In the genomic region with DNA sequence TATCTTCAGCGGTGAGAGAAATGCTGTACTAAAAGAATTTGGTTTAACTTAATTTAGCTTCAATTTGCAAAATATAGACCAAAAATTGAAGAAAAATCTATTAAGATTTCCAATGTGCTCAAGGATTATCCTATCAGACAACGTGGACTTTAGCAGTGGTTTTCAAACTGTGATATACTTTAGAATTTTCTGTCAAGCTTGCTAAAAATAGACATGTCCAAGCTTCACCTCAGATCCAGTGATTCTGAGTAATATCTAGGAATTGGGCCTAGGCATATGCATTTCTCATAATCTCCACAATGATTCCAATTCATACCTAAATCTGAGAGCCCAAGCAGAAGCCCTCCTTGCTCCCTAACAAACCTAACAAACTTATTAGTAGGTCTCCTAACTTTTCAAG, we compare ENCODE assay signal across 13 cellular contexts. TPM values are rescaled to one million over a fixed set of nuclear protein-coding genes. Genes with fewer than 3 reads are reported as not detected.
DNase-seq lines count a peak whose midpoint lies in the region; TF ChIP-seq lines count a peak whose summit lies in the region.
"Had no signal": no experiment of that assay in that cellular context is flagged by ENCODE, and none has a peak within 500 bp of the region (broad histone marks: within the 10 kb centered on the region; RNA-seq: fewer than 3 reads in every experiment).

No MANE protein-coding gene starts in this region.

- BruUV-seq in Caco-2 (replicated peaks; lab: Mats Ljungman, UMichigan): no TSS peak

- H3K36me3 Mint-ChIP-seq in Caco-2 (ENCODE audit: insufficient read depth, unreplicated experiment): peaks cover 31% of the 10 kb centered on the region

- no peaks in the 10 kb centered on the region; the same call in 1 of the 2 replicates for H3K36me3 ChIP-seq in Caco-2 (ENCODE audit: control insufficient read depth, insufficient read depth, low read length)
- no peaks in the 10 kb centered on the region for H3K36me3 ChIP-seq in duodenal mucosa (ENCODE audit: control insufficient read depth in 1 of 2, insufficient read depth in 2 of 2, low read length in 2 of 2)
- H3K36me3 ChIP-seq in trophoblast cell (ENCODE audit: control insufficient read depth in 1 of 2, insufficient read depth in 2 of 2, low read length in 2 of 2): peaks cover 0 to 2% of the 10 kb centered on the region in 2 experiments
- no peaks in the 10 kb centered on the region for H3K36me3 ChIP-seq in effector memory CD4-positive, alpha-beta T cell (ENCODE audit: control insufficient read depth, insufficient read depth, low read length)

- H3K9me3 ChIP-seq in Caco-2: no peaks in the 10 kb centered on the region
- H3K9me3 ChIP-seq in duodenal mucosa (ENCODE audit: control insufficient read depth in 1 of 2, low read length in 2 of 2): no peaks in the 10 kb centered on the region
- H3K9me3 ChIP-seq in trophoblast cell (ENCODE audit: insufficient read depth, low read depth, low read length): no peaks in the 10 kb centered on the region
- H3K9me3 ChIP-seq in effector memory CD4-positive, alpha-beta T cell (ENCODE audit: control insufficient read depth, low read length): no peaks in the 10 kb centered on the region

- H3K27ac Mint-ChIP-seq in Caco-2 (ENCODE audit: unreplicated experiment): peak overlapping the region; percentile 16
- H3K27ac Mint-ChIP-seq: activated B cell treated with CpG ODN at 0.5 μM for 24 hours had no signal

- H2BK5ac ChIP-seq in trophoblast cell (ENCODE audit: low read depth, low read length, poor library complexity): no peak overlapping the region

- peaks cover 30% of the 10 kb centered on the region for H3K4me1 ChIP-seq in Caco-2
- H3K4me1 ChIP-seq in duodenal mucosa (ENCODE audit: control insufficient read depth in 1 of 2, insufficient read depth in 2 of 2, low read length in 2 of 2): peaks cover 39 to 47% of the 10 kb centered on the region in 2 donors
- H3K4me1 ChIP-seq in trophoblast cell (ENCODE audit: control insufficient read depth in 1 of 2, insufficient read depth in 2 of 2, low read length in 2 of 2): peaks cover 0 to 3% of the 10 kb centered on the region in 2 experiments
- H3K4me1 ChIP-seq in effector memory CD4-positive, alpha-beta T cell (ENCODE audit: control insufficient read depth, insufficient read depth, low read length, poor library complexity, severe bottlenecking): peaks cover 13% of the 10 kb centered on the region

- no peak overlapping the region for H2BK12ac ChIP-seq in trophoblast cell (ENCODE audit: low read length)

- H3K4me2 ChIP-seq in trophoblast cell (ENCODE audit: low read length): no peak overlapping the region

- H2AFZ ChIP-seq in trophoblast cell (ENCODE audit: insufficient read depth, low read length, poor library complexity): no peak overlapping the region

- CTCF ChIA-PET in Caco-2 (lab: Charles Lee): no interaction called here

- H3K27ac ChIP-seq in duodenal mucosa (ENCODE audit: low read depth, low read length) (no peak overlapping the region), trophoblast cell (ENCODE audit: low read depth, low read length) (no peak overlapping the region)
- H3K27ac ChIP-seq in effector memory CD4-positive, alpha-beta T cell (ENCODE audit: insufficient read depth, low read length, poor library complexity, severe bottlenecking): no peak overlapping the region

- H3K18ac ChIP-seq in trophoblast cell (ENCODE audit: low read length): no peak overlapping the region

- no peak for TF ChIP-seq CTCF in Caco-2 (IDR thresholded peaks at IDR 0.05; ENCODE audit: insufficient read depth in 1 of 2, low read depth in 1 of 2, low read length in 1 of 2, severe bottlenecking in 1 of 2, unreplicated experiment in 1 of 2)

- peak overlapping the region; percentile 62 for H3K4ac ChIP-seq in trophoblast cell (ENCODE audit: low read depth, low read length)

- H2BK120ac ChIP-seq in trophoblast cell (ENCODE audit: insufficient read depth, low read length, poor library complexity): no peak overlapping the region

- H3K4me3 ChIP-seq in Caco-2 (ENCODE audit: low read depth, low read length): no peak overlapping the region
- H3K4me3 ChIP-seq in duodenal mucosa (ENCODE audit: low read depth in 1 of 2, low read length in 2 of 2): peak overlapping the region; percentile 7 to 87
- H3K4me3 ChIP-seq in trophoblast cell (ENCODE audit: low read depth, low read length): no peak overlapping the region
- no peak overlapping the region for H3K4me3 ChIP-seq in effector memory CD4-positive, alpha-beta T cell (ENCODE audit: insufficient read depth, low read depth, low read length, poor library complexity, severe bottlenecking)

- no peaks in the 10 kb centered on the region for H3K27me3 ChIP-seq in Caco-2 (replicated peaks; ENCODE audit: control insufficient read depth, insufficient read depth, low read length)
- no peaks in the 10 kb centered on the region for H3K27me3 ChIP-seq in duodenal mucosa (ENCODE audit: control insufficient read depth in 1 of 2, insufficient read depth in 2 of 2, low read length in 2 of 2)
- no peaks in the 10 kb centered on the region for H3K27me3 ChIP-seq in trophoblast cell (ENCODE audit: insufficient read depth, low read length)
- H3K27me3 ChIP-seq in effector memory CD4-positive, alpha-beta T cell (replicated peaks; ENCODE audit: control insufficient read depth, insufficient read depth, low read length, poor library complexity, severe bottlenecking): no peaks in the 10 kb centered on the region

- H3K4me3 Mint-ChIP-seq in Caco-2 (ENCODE audit: unreplicated experiment): no peak overlapping the region

- H3K79me2 ChIP-seq in trophoblast cell (ENCODE audit: control insufficient read depth, insufficient read depth, low read length, poor library complexity): peaks cover 21% of the 10 kb centered on the region

- peaks cover 12% of the 10 kb centered on the region for H3K79me1 ChIP-seq in trophoblast cell (ENCODE audit: low read length)

- H3K23ac ChIP-seq in trophoblast cell (ENCODE audit: low read length): no peak overlapping the region

- no peak overlapping the region for H3K14ac ChIP-seq in trophoblast cell (ENCODE audit: low read length)

- no peaks in the 10 kb centered on the region for H3K9me3 Mint-ChIP-seq in Caco-2 (ENCODE audit: unreplicated experiment)
- H3K9me3 Mint-ChIP-seq: activated B cell treated with CpG ODN at 0.5 μM for 24 hours, CD14-positive monocyte had no signal

- no peaks in the 10 kb centered on the region for H3K27me3 Mint-ChIP-seq in Caco-2 (ENCODE audit: insufficient read depth, unreplicated experiment)
- H3K27me3 Mint-ChIP-seq: activated B cell treated with CpG ODN at 0.5 μM for 24 hours had no signal

- H4K12ac ChIP-seq in trophoblast cell (ENCODE audit: low read depth, low read length): no peak overlapping the region

- POLR2A ChIA-PET in Caco-2 (lab: Charles Lee): no interaction called here

- no peak overlapping the region for H4K91ac ChIP-seq in trophoblast cell (ENCODE audit: low read depth, low read length)

- DNase-seq in Caco-2: no peak
- DNase-seq in LHCN-M2 (ENCODE audit: low read depth): peak; percentile 7
- DNase-seq in trophoblast cell: no peak
- DNase-seq in NCI-H510A (lab: John Stamatoyannopoulos, UW): no peak
- DNase-seq in effector memory CD4-positive, alpha-beta T cell: no peak
- DNase-seq in COLO668 (lab: John Stamatoyannopoulos, UW; ENCODE audit: unreplicated experiment): no peak
- DNase-seq: activated B cell treated with CpG ODN at 0.5 μM for 24 hours; GDM1; midbrain; stimulated activated CD4-positive, alpha-beta T cell treated with anti-CD3 and anti-CD28 coated beads, Interleukin-4, amount 100 ng/mL, for 4 hours; stimulated activated naive CD4-positive, alpha-beta T cell had no signal

- H4K8ac ChIP-seq in trophoblast cell (ENCODE audit: low read depth, low read length): no peak overlapping the region

- WGBS in trophoblast cell (ENCODE audit: extremely low coverage, insufficient coverage, insufficient read length): no CpG with 5 or more reads among the region's 2 CpGs

- no peak overlapping the region for H2AK5ac ChIP-seq in trophoblast cell (ENCODE audit: low read length)

- intact Hi-C loops in Caco-2 (cut with micrococcal nuclease; ENCODE audit: unreplicated experiment): loop anchor here (5.0 kb wide), 3 partner anchors 33 to 172 kb away; no protein-coding TSS in a partner anchor

- no peak overlapping the region for H3K9ac ChIP-seq in duodenal mucosa (ENCODE audit: low read depth in 1 of 2, low read length in 2 of 2)
- H3K9ac ChIP-seq in trophoblast cell (ENCODE audit: low read length): no peak overlapping the region

- H3K4me1 Mint-ChIP-seq in Caco-2 (ENCODE audit: low read depth, unreplicated experiment): peaks cover 34% of the 10 kb centered on the region

RNA-seq across cellular contexts. Expression of gene WASL, which starts 3.4 kb away (rescaled TPM):
- 42.3 TPM in 2 replicates for total RNA-seq in Caco-2 (2022)
- total RNA-seq in LHCN-M2 (2014; rRNA removed): 22.5 and 26.9 TPM in 2 replicates
- 13.4 TPM for polyA plus RNA-seq in LHCN-M2 (2012)
- polyA plus RNA-seq in trophoblast cell (2013): 41.4 and 43.4 TPM in 2 replicates

Comparison
In these comparisons a context has a peak if more than half of its experiments do, and no peak if none do; other contexts are left out.
1. H3K4me3 ChIP-seq: peak in duodenal mucosa (2 of 2); none in Caco-2 (single experiment), trophoblast cell (single experiment) and effector memory CD4-positive, alpha-beta T cell (single experiment).